In the genomic region with DNA sequence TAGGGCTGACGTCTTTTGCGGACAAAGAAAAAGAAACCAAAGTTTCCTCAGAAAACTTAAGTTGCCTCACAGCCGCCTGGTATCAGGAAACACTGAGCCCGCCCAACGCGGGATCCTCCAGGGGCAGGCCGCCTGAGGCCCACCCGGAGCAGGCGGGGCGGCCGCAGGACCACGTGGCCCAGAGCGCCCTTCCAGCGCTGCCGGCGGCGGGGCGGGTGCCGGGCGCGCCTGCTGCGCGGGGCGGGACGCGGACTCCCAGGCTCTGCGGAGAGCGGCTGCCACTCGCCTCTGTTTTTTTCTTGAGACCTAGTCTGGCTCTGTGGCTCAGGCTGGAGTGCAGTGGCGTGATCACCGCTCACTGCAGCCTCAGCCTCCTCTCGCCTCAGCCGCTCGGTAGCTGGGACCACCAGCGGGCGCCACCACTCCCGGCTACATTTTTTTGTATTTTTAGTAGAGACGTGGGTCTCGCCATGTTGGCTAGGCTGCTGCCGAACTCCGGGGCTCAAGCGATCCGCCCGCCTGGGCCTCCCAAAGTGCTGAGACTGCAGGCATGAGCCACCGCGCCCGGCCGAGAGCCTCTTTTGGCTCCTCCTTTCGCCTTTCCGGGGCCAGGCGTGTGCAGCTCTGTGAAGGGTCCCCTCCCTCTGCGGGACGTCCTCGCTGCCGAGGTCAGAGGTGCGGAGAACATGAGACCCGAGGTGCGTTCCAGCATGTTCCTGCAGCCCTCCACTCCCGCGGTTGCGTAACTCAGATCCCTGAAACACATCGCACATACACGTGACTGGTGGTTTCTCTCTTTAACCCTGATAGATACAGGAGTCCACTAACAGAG, we compare ENCODE assay signal across 7 cellular contexts.
A peak's percentile ranks its signal among the peaks of the same experiment; 100 is the strongest.
DNase-seq lines count a peak whose midpoint lies in the region; ATAC-seq lines count a peak whose summit lies in the region.

No MANE protein-coding gene starts in this region.

- DNase-seq in NCI-H146 treated with DMSO at 0.1 percent for 48 hours (lab: John Stamatoyannopoulos, UW; ENCODE audit: unreplicated experiment) = peak; percentile 78
- peak; percentile 45 to 55 (median 50) for DNase-seq in activated CD4-positive, CD25-positive, alpha-beta regulatory T cell (lab: John Stamatoyannopoulos, UW)
- DNase-seq in central memory CD4-positive, alpha-beta T cell = peak; percentile 88
- peak; percentile 91 for DNase-seq in iris pigment epithelial cell (ENCODE audit: low read depth)
- DNase-seq in stimulated activated CD4-positive, alpha-beta T cell treated with anti-CD3 and anti-CD28 coated beads, Interleukin-12 subunit alpha, Interleukin-12 subunit beta, amount 100 ng/mL, for 24 hours (ENCODE audit: low read depth in 2 of 2) = peak; percentile 62 to 78

- peak; percentile 92 for ATAC-seq in GM18498 (IDR thresholded peaks at IDR 0.05; ENCODE audit: unreplicated experiment)
- ATAC-seq in HG02642 (IDR thresholded peaks at IDR 0.05; ENCODE audit: poor library complexity, unreplicated experiment) = peak; percentile 94

Comparison
In these comparisons a context has a peak if more than half of its experiments do, and no peak if none do; other contexts are left out.
1. Peak in every context shown above with its lines: DNase-seq and ATAC-seq.